Comparison of ENCODE assay signal across 8 cellular contexts in the genomic region with DNA sequence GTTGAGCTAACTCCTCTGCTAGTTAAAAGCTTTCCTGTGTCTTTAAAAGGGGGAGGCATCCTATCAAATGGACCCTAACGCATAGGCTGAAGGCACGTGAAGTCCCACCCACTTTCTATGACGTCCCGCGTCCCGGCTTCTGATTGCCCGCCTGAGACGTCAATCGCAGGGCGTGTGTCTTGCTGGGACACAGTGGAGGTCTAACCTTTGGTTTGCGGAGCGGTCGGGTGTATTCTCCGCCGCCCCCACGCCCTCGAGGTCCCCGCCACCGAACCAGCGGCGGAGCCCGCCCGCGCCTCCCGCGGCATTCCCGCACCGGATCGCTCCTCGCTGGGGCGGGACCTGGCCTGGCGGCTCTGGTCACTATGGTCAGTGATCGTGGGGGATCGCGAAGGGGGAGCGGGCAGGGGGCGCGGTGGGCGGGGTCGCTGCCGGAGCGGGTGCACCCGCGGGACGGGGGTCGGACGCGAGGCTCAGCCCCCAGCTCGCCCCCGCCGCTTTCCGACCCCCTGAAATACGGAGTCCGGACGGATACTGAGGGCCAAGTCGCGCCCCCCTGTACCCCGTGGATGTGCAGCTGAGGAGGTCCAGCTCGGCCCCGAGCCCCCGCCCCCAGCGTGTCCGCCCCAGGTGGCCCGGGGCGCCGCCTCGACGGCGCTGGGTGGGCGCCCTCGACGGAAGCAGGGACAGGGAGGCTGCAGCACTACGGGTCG. TPM values are rescaled to one million over a fixed set of nuclear protein-coding genes. Genes with fewer than 3 reads are reported as not detected.
DNase-seq lines count a peak whose midpoint lies in the region; ATAC-seq, FAIRE-seq and TF ChIP-seq lines count a peak whose summit lies in the region.

Gene OTUB2 (plus strand): TSS at position 168 of the 713 bp plus-strand sequence. CDS start 198 bp downstream, at position 366.

- no peaks in the 10 kb centered on the region for H3K9me1 ChIP-seq in endothelial cell of umbilical vein (replicated peaks; ENCODE audit: control insufficient read depth, extremely low read depth, insufficient read depth, low read length)

- peaks cover 3% of the 10 kb centered on the region for H3K4me1 Mint-ChIP-seq in mesothelial cell of epicardium

- H3K9me3 ChIP-seq in HUES48 (ENCODE audit: control insufficient read depth, insufficient read depth, low read length), result no peaks in the 10 kb centered on the region
- no peaks in the 10 kb centered on the region for H3K9me3 ChIP-seq in NT2/D1 (ENCODE audit: insufficient read depth, low read length)
- H3K9me3 ChIP-seq in endothelial cell of umbilical vein (replicated peaks; ENCODE audit: control insufficient read depth, insufficient read depth, low read length), result no peaks in the 10 kb centered on the region

- H3K79me2 ChIP-seq in endothelial cell of umbilical vein (ENCODE audit: control insufficient read depth, insufficient read depth, low read length), result no peaks in the 10 kb centered on the region

- H2AFZ ChIP-seq in endothelial cell of umbilical vein (ENCODE audit: low read depth, low read length), result peak within 1 kb of the TSS; percentile 78

- ATAC-seq in GM21447 (IDR thresholded peaks at IDR 0.05; ENCODE audit: unreplicated experiment), result peak; percentile 99

- H3K4me3 Mint-ChIP-seq in mesothelial cell of epicardium, result peak within 1 kb of the TSS; percentile 75

- peak within 1 kb of the TSS; percentile 8 for H3K4me2 ChIP-seq in endothelial cell of umbilical vein (ENCODE audit: insufficient read depth, low read length)

- H3K27me3 Mint-ChIP-seq in mesothelial cell of epicardium (ENCODE audit: low read depth), result no peaks in the 10 kb centered on the region

- no peaks in the 10 kb centered on the region for H3K9me3 Mint-ChIP-seq in mesothelial cell of epicardium

- H3K27me3 ChIP-seq in HUES48 (ENCODE audit: control insufficient read depth, insufficient read depth, low read length), result no peaks in the 10 kb centered on the region
- no peaks in the 10 kb centered on the region for H3K27me3 ChIP-seq in NT2/D1 (ENCODE audit: insufficient read depth, insufficient read length)
- peaks cover 0 to 4% of the 10 kb centered on the region in 2 experiments for H3K27me3 ChIP-seq in endothelial cell of umbilical vein (ENCODE audit: control insufficient read depth in 2 of 2, insufficient read depth in 2 of 2, low read length in 2 of 2)

- H3K9ac ChIP-seq in HUES48 (ENCODE audit: low read depth, low read length) (no peak within 1 kb of the TSS), NT2/D1 (ENCODE audit: insufficient read length, low read depth) (peak within 1 kb of the TSS; percentile 50), endothelial cell of umbilical vein (replicated peaks; ENCODE audit: extremely low read depth, insufficient read depth, low read length) (no peak within 1 kb of the TSS)

- H3K36me3 ChIP-seq in HUES48 (ENCODE audit: control insufficient read depth, insufficient read depth, low read length) (no peaks in the 10 kb centered on the region), NT2/D1 (ENCODE audit: insufficient read depth, insufficient read length, low read length) (no peaks in the 10 kb centered on the region), endothelial cell of umbilical vein (ENCODE audit: control insufficient read depth in 2 of 2, extremely low read depth in 1 of 2, insufficient read depth in 2 of 2, low read length in 2 of 2) (no peaks in the 10 kb centered on the region)

- H3K27ac Mint-ChIP-seq in mesothelial cell of epicardium, result peak within 1 kb of the TSS; percentile 66

- intact Hi-C loops in endothelial cell of umbilical vein (cut with micrococcal nuclease), result loop anchor here (1.0 to 2.0 kb wide), 2 partner anchors 154 to 819 kb away; partner anchors contain the start of genes GON7 and UBR7

- dilution Hi-C loops in endothelial cell of umbilical vein (cut with MboI; ENCODE audit: extremely low pct_ligation_motif_present, low sequenced_read_pairs), result no loop called here

- BruUV-seq in endothelial cell of umbilical vein (replicated peaks; lab: Mats Ljungman, UMichigan), result no TSS peak

- TF ChIP-seq CTCF in endothelial cell of umbilical vein (IDR thresholded peaks at IDR 0.05; ENCODE audit: extremely low read depth in 1 of 2, insufficient read depth in 1 of 2, low read depth in 1 of 2, low read length in 2 of 2) (no peak), mesothelial cell of epicardium (IDR thresholded peaks at IDR 0.05; ENCODE audit: unreplicated experiment) (no peak)

- CTCF ChIA-PET in endothelial cell of umbilical vein (lab: Charles Lee), result interaction anchor here (1.0 to 2.6 kb wide), 5 partner anchors 10 to 110 kb away, joined by 4 to 16 read pairs (median 9); no protein-coding TSS in a partner anchor

- POLR2A ChIA-PET in endothelial cell of umbilical vein (lab: Charles Lee), result no interaction called here

- no peaks in the 10 kb centered on the region for H4K20me1 ChIP-seq in endothelial cell of umbilical vein (replicated peaks; ENCODE audit: control insufficient read depth, extremely low read depth, insufficient read depth, low read length)

- no peaks in the 10 kb centered on the region for H3K36me3 Mint-ChIP-seq in mesothelial cell of epicardium

- FAIRE-seq in endothelial cell of umbilical vein (lab: Jason Lieb, UNC), result peak; percentile 99

- H3K4me1 ChIP-seq in HUES48 (ENCODE audit: control insufficient read depth, insufficient read depth, low read length) (peaks cover 11% of the 10 kb centered on the region), NT2/D1 (ENCODE audit: insufficient read depth, insufficient read length) (peaks cover 3% of the 10 kb centered on the region), endothelial cell of umbilical vein (ENCODE audit: control insufficient read depth, extremely low read depth, insufficient read depth, low read length) (peaks cover 10% of the 10 kb centered on the region)

- no peak for TF ChIP-seq POLR2A in endothelial cell of umbilical vein (IDR thresholded peaks at IDR 0.05; ENCODE audit: low read depth, low read length)

- H3K4me3 ChIP-seq in HUES48 (ENCODE audit: low read depth, low read length) (peak within 1 kb of the TSS; percentile 59), NT2/D1 (ENCODE audit: insufficient read length, low read depth) (peak within 1 kb of the TSS; percentile 47), endothelial cell of umbilical vein (replicated peaks in 1 of 3; ENCODE audit: insufficient read depth in 1 of 3, low read depth in 1 of 3, low read length in 3 of 3) (peak within 1 kb of the TSS in 2 of 3 experiments; percentile 29 to 50)

- DNase-seq in COLO829 (ENCODE audit: low spot score) (peak; percentile 100), NT2/D1 (ENCODE audit: low read depth, low spot score) (peak; percentile 90), endothelial cell of umbilical vein (ENCODE audit: low read depth, low spot score) (peak; percentile 99), mesothelial cell of epicardium (ENCODE audit: low spot score in 2 of 2, unreplicated experiment in 2 of 2) (peak; percentile 86 to 97)
- peak; percentile 95 for DNase-seq in activated CD8-positive, alpha-beta memory T cell treated with anti-CD3 and anti-CD28 coated beads, Interleukin-2, amount 50 U/mL, for 4 hours
- DNase-seq in stimulated activated CD8-positive, alpha-beta memory T cell treated with anti-CD3 and anti-CD28 coated beads, Interleukin-15, amount 100 ng/mL, for 24 hours (ENCODE audit: low read depth), result peak; percentile 87

- H3K27ac ChIP-seq in HUES48 (ENCODE audit: low read depth, low read length) (no peak within 1 kb of the TSS), endothelial cell of umbilical vein (ENCODE audit: insufficient read depth, low read depth, low read length) (no peak within 1 kb of the TSS)

TF ChIP-seq in endothelial cell of umbilical vein, 7 proteins besides CTCF, POLR2A, EP300 and RAD21:
- TF ChIP-seq MYC (IDR thresholded peaks at IDR 0.05; ENCODE audit: low read depth, low read length) (no peak), FOS (IDR thresholded peaks at IDR 0.05; ENCODE audit: borderline replicate concordance, insufficient read depth, low read length) (no peak), MAX (IDR thresholded peaks at IDR 0.05; ENCODE audit: insufficient read depth, insufficient read length) (peak; percentile 22), EZH2 (IDR thresholded peaks at IDR 0.05; ENCODE audit: borderline replicate concordance, low read depth, low read length, severe bottlenecking) (no peak)

RNA-seq across cellular contexts. Expression of gene OTUB2, which starts in this region (rescaled TPM):
- total RNA-seq in endothelial cell of umbilical vein (1.1 and 1.6 TPM in 2 replicates), mesothelial cell of epicardium (6.0 to 6.6 TPM (median 6.6 TPM) in 3 replicates)
- 0.53 and 0.70 TPM in 2 replicates for polyA plus RNA-seq in endothelial cell of umbilical vein
- polyA plus RNA-seq in endothelial cell of umbilical vein (2011; cell fraction: cytosol; rRNA removed), result 0.59 and 0.61 TPM in 2 replicates
- 0.62 and 0.67 TPM in 2 replicates for polyA plus RNA-seq in endothelial cell of umbilical vein (2011; cell fraction: nucleus; rRNA removed)
- 1.7 and 1.9 TPM in 2 replicates for polyA plus RNA-seq in endothelial cell of umbilical vein (2012)
- 2.4 and 2.7 TPM in 2 replicates for polyA minus RNA-seq in endothelial cell of umbilical vein
- polyA minus RNA-seq in endothelial cell of umbilical vein (2011; cell fraction: cytosol; rRNA and poly(A)+ RNA removed), result 0.61 TPM
- 0.63 and 0.82 TPM in 2 replicates for polyA minus RNA-seq in endothelial cell of umbilical vein (2011; cell fraction: nucleus; rRNA and poly(A)+ RNA removed)
